Comparison of ENCODE assay signal across 17 cellular contexts in the genomic region with DNA sequence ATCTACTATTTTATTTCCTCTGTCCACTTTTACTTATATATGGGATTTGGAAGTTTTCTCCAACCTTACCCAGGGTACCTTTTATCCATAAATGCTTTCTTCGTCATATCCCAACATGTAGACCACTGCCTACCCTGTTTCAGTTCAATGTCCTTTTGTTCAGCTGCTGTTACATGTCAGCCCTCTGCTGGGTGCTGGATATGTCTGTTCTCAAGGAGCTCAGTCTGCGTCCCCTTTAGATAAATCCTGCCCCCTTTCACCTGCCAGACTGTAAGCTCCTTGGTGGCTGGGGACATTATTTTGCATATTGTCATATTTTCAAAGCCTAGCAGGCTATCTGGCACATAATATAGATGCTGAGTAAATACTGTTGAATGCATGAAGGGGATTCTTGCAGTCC.
"Had no signal": no experiment of that assay in that cellular context is flagged by ENCODE, and none has a peak within 500 bp of the region (broad histone marks: within the 10 kb centered on the region; RNA-seq: fewer than 3 reads in every experiment).

No MANE protein-coding gene starts in this region.

- H3K4me1 Mint-ChIP-seq: activated CD8-positive, alpha-beta memory T cell treated with anti-CD3 and anti-CD28 coated beads, Interleukin-2, amount 10 ng/mL, durations not matched to agents 7 days and 5 days had no signal

- H3K27me3 Mint-ChIP-seq: activated CD8-positive, alpha-beta memory T cell treated with anti-CD3 and anti-CD28 coated beads, Interleukin-2, amount 10 ng/mL, durations not matched to agents 7 days and 5 days; brain had no signal

- ATAC-seq: activated CD8-positive, alpha-beta memory T cell treated with anti-CD3 and anti-CD28 coated beads, Interleukin-2, amount 10 ng/mL, durations not matched to agents 7 days and 5 days; activated naive CD4-positive, alpha-beta T cell treated with anti-CD3 and anti-CD28 coated beads, Interleukin-2, amount 50 U/mL, for 72 hours; activated T-cell treated with anti-CD3 and anti-CD28 coated beads, Interleukin-2, amount 50 U/mL, for 4 hours; left lobe of liver; pancreas had no signal

- H3K27ac Mint-ChIP-seq: activated CD8-positive, alpha-beta memory T cell treated with anti-CD3 and anti-CD28 coated beads, Interleukin-2, amount 10 ng/mL, durations not matched to agents 7 days and 5 days; activated naive CD4-positive, alpha-beta T cell treated with anti-CD3 and anti-CD28 coated beads, Interleukin-2, amount 50 U/mL, for 72 hours; T-helper 1 cell treated with Interleukin-12 subunit alpha and Interleukin-12 subunit beta and Interleukin-4 antibody, amounts not matched to agents 30 μg/mL and 1 μg/mL, for 36 hours had no signal

- H3K9me3 Mint-ChIP-seq: activated T-cell treated with anti-CD3 and anti-CD28 coated beads, Interleukin-2, amount 50 U/mL, for 4 hours; T-helper 1 cell treated with Interleukin-12 subunit alpha and Interleukin-12 subunit beta and Interleukin-4 antibody, amounts not matched to agents 30 μg/mL and 1 μg/mL, for 36 hours had no signal

- H3K27ac ChIP-seq: pancreas, transverse colon had no signal

- H3K4me3 Mint-ChIP-seq: activated CD8-positive, alpha-beta memory T cell treated with anti-CD3 and anti-CD28 coated beads, Interleukin-2, amount 10 ng/mL, durations not matched to agents 7 days and 5 days; activated T-cell treated with anti-CD3 and anti-CD28 coated beads, Interleukin-2, amount 50 U/mL, for 4 hours; brain; T-helper 1 cell treated with Interleukin-12 subunit alpha and Interleukin-12 subunit beta and Interleukin-4 antibody, amounts not matched to agents 30 μg/mL and 1 μg/mL, for 36 hours had no signal

- DNase-seq: activated CD4-positive, alpha-beta T cell treated with anti-CD3 and anti-CD28 coated beads, Interleukin-2, amount 50 U/mL, for 4 hours; activated CD4-positive, CD25-positive, alpha-beta regulatory T cell; activated CD8-positive, alpha-beta memory T cell treated with anti-CD3 and anti-CD28 coated beads, Interleukin-2, amount 10 ng/mL, durations not matched to agents 7 days and 5 days; activated effector memory CD4-positive, alpha-beta T cell treated with anti-CD3 and anti-CD28 coated beads, Interleukin-2, amount 50 U/mL, for 16 hours; activated T-cell treated with anti-CD3 and anti-CD28 coated beads, Interleukin-2, amount 50 U/mL, for 4 hours; amniotic stem cell; esophagus squamous epithelium; foreskin fibroblast; mesenchymal stem cell; pancreas; retina; stimulated activated CD4-positive, alpha-beta T cell treated with anti-CD3 and anti-CD28 coated beads, Interleukin-15, amount 100 ng/mL, for 24 hours; transverse colon had no signal
